Comparison of ENCODE assay signal across 1 cellular context in the genomic region with DNA sequence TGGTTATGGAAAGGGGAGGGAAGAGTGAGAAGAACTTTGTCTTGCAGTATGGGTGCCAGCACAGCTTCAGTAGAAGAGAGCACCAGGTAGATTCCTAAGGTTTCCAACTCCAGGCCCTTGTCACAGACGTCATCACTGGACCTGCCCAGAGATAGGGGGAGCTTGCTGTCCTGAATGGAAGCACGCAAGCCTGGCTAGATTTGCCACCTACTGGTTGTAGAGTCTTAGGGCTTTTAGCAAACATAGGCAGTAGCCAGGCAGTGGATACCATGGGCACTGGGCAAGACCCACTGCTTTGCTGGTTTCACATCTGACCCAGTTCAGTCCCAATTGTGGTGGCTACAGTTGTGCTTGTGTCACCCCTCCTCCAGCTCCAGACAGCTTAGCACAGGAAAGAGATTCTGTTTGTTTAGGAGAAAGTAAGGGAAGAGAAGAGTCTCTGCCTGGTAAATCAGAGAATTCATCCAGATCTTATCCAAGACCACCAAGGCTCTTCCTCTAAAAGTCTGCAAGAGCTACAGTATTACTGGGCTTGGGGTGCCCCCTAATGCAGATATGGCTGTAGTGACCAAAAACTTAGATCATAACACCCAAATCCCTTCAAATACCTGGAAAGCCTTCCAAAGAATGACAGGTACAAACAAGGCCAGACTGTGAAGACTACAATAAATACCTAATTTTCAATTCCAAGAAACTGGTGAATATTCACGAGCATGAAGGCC.
A peak's percentile ranks its signal among the peaks of the same experiment; 100 is the strongest.
TF ChIP-seq lines count a peak whose summit lies in the region.

No MANE protein-coding gene starts in this region.

TF ChIP-seq in SK-N-SH, 30 proteins besides CTCF, POLR2A, EP300 and RAD21:
- no peak for TF ChIP-seq SIN3A (IDR thresholded peaks at IDR 0.05; ENCODE audit: borderline replicate concordance, low read depth, low read length)
- TF ChIP-seq RFX5 (IDR thresholded peaks at IDR 0.05; ENCODE audit: low read length), result no peak
- TF ChIP-seq SMC3 (IDR thresholded peaks at IDR 0.05; ENCODE audit: low read depth, low read length), result 0 out of 2 replicates have a peak, but pooled peaks have one; percentile 13
